In the genomic region with DNA sequence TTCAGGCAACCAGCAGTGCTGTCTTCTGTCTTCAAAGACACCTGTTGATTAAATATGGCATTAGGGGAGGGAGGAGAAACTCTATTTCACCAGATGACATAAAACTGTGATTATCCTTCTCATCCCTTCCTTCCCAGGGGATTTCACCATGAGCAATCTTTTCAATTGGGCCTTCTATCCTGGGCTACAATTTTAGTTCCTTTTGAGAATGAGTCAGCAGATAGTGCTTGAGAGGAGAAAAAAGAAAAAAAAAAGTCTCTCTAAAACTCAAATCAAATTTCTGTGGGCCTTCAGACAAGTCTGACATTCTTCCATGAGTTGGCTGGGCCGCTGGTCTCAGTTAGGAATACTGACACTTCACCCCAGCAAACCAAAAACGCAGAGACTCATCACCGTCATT, we compare ENCODE assay signal across 16 cellular contexts. TPM values are rescaled to one million over a fixed set of nuclear protein-coding genes. Genes with fewer than 3 reads are reported as not detected.
DNase-seq lines count a peak whose midpoint lies in the region; ATAC-seq and TF ChIP-seq lines count a peak whose summit lies in the region.
"Had no signal": no experiment of that assay in that cellular context is flagged by ENCODE, and none has a peak within 500 bp of the region (broad histone marks: within the 10 kb centered on the region; RNA-seq: fewer than 3 reads in every experiment).

No MANE protein-coding gene starts in this region.

- H3K27ac Mint-ChIP-seq in activated T-cell treated with anti-CD3 and anti-CD28 coated beads, Interleukin-2, amount 50 U/mL, for 72 hours, result peak overlapping the region; percentile 53
- H3K27ac Mint-ChIP-seq in osteocyte (ENCODE audit: unreplicated experiment), result peak overlapping the region; percentile 65

- H3K4me3 Mint-ChIP-seq in activated T-cell treated with anti-CD3 and anti-CD28 coated beads, Interleukin-2, amount 50 U/mL, for 72 hours, result peak overlapping the region in 1 of 2 donors; percentile 54
- H3K4me3 Mint-ChIP-seq in osteocyte (ENCODE audit: unreplicated experiment), result no peak overlapping the region

- no peaks in the 10 kb centered on the region for H3K9me3 Mint-ChIP-seq in activated T-cell treated with anti-CD3 and anti-CD28 coated beads, Interleukin-2, amount 50 U/mL, for 72 hours
- no peaks in the 10 kb centered on the region for H3K9me3 Mint-ChIP-seq in osteocyte (ENCODE audit: unreplicated experiment)

- DNase-seq in activated T-cell treated with anti-CD3 and anti-CD28 coated beads, Interleukin-2, amount 50 U/mL, for 72 hours, result no peak
- no peak for DNase-seq in activated T-cell treated with anti-CD3 and anti-CD28 coated beads, Interleukin-2, amount 50 U/mL, for 1 hour
- DNase-seq in HT1080 (ENCODE audit: low read depth) (peak; percentile 56), cardiac fibroblast (ENCODE audit: low read depth in 2 of 2) (peak; percentile 50 to 70), osteocyte (ENCODE audit: extremely low spot score, unreplicated experiment) (no peak)
- no peak for DNase-seq in activated CD4-positive, CD25-positive, alpha-beta regulatory T cell (lab: John Stamatoyannopoulos, UW)
- DNase-seq: HCEC 1CT; NCI-H1417 treated with DMSO at 0.1 percent for 48 hours; NCI-H524; RPMI8226; stimulated activated CD4-positive, alpha-beta T cell treated with anti-CD3 and anti-CD28 coated beads, Interleukin-2, amount 100 ng/mL, for 24 hours; stimulated activated naive CD4-positive, alpha-beta T cell had no signal

- H3K36me3 Mint-ChIP-seq in activated T-cell treated with anti-CD3 and anti-CD28 coated beads, Interleukin-2, amount 50 U/mL, for 72 hours (ENCODE audit: insufficient read depth in 2 of 2), result peaks cover 7 to 11% of the 10 kb centered on the region in 2 donors
- H3K36me3 Mint-ChIP-seq in osteocyte (ENCODE audit: unreplicated experiment), result peaks cover 1% of the 10 kb centered on the region

- H3K27me3 Mint-ChIP-seq in activated T-cell treated with anti-CD3 and anti-CD28 coated beads, Interleukin-2, amount 50 U/mL, for 72 hours (ENCODE audit: low read depth), result no peaks in the 10 kb centered on the region
- no peaks in the 10 kb centered on the region for H3K27me3 Mint-ChIP-seq in osteocyte (ENCODE audit: unreplicated experiment)

- no peak for ATAC-seq in activated T-cell treated with anti-CD3 and anti-CD28 coated beads, Interleukin-2, amount 50 U/mL, for 72 hours (replicated peaks in 1 of 2)
- ATAC-seq in HG03442 (IDR thresholded peaks at IDR 0.05; ENCODE audit: unreplicated experiment) (no peak), GM18870 (IDR thresholded peaks at IDR 0.05; ENCODE audit: unreplicated experiment) (no peak)

- TF ChIP-seq CTCF in cardiac fibroblast (IDR thresholded peaks at IDR 0.05; ENCODE audit: low read depth, low read length), result no peak
- no peak for TF ChIP-seq CTCF in osteocyte (IDR thresholded peaks at IDR 0.05)

- no peak overlapping the region for H3K4me3 ChIP-seq in cardiac fibroblast (replicated peaks in 1 of 2; ENCODE audit: low read depth in 2 of 2, low read length in 2 of 2)
- H3K4me3 ChIP-seq: breast epithelium had no signal

- peaks cover 95% of the 10 kb centered on the region for H3K4me1 Mint-ChIP-seq in activated T-cell treated with anti-CD3 and anti-CD28 coated beads, Interleukin-2, amount 50 U/mL, for 72 hours (ENCODE audit: low read depth)
- H3K4me1 Mint-ChIP-seq in osteocyte (ENCODE audit: unreplicated experiment), result peaks cover 28% of the 10 kb centered on the region

RNA-seq across cellular contexts. Expression of a gene that starts 7.2 kb away (rescaled TPM):
- total RNA-seq in activated T-cell treated with anti-CD3 and anti-CD28 coated beads, Interleukin-2, amount 50 U/mL, for 72 hours, result 10 to 100 TPM; 48.6 to 58.5 TPM
- 47.8 and 62.6 TPM in 2 replicates for total RNA-seq in HT1080 (2014; rRNA removed; shearing (Covaris generic))
- 23.2 and 25.3 TPM in 2 replicates for polyA plus RNA-seq in HT1080 (2015; cell fraction: cytosol; rRNA removed)
- 20.8 and 25.0 TPM in 2 replicates for polyA plus RNA-seq in HT1080 (2015; cell fraction: nucleus; rRNA removed)
- total RNA-seq in osteocyte, result 20.9 and 22.1 TPM in 2 replicates
- total RNA-seq: HT-29 had no signal

Comparison
In these comparisons a context has a peak if more than half of its experiments do, and no peak if none do; other contexts are left out.
1. DNase-seq: peak in HT1080 (single experiment) and cardiac fibroblast (2 of 2); none in activated T-cell treated with anti-CD3 and anti-CD28 coated beads, Interleukin-2, amount 50 U/mL, for 72 hours (0 of 2), activated T-cell treated with anti-CD3 and anti-CD28 coated beads, Interleukin-2, amount 50 U/mL, for 1 hour (single experiment), osteocyte (single experiment) and activated CD4-positive, CD25-positive, alpha-beta regulatory T cell (0 of 4).